In the genomic region with DNA sequence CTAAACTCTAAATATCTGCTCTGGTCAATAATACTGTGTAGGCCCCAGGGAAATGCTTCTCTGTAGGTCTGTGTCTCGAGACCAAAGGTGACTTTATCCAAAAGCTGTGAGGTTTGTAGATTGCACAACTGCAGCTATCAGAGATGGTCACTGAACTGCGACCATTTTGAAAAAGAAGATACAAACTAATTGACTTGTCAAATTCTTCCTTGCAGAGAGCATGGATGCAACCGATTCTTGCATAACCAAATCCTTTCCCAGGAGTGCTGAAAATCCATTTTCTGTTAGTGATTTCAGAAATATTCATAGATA, we compare ENCODE assay signal across 13 cellular contexts.
"Had no signal": no experiment of that assay in that cellular context is flagged by ENCODE, and none has a peak within 500 bp of the region (broad histone marks: within the 10 kb centered on the region; RNA-seq: fewer than 3 reads in every experiment).

No MANE protein-coding gene starts in this region.

- H3K27ac ChIP-seq: breast epithelium, SK-N-MC had no signal

- H3K9me3 Mint-ChIP-seq: activated B cell treated with CpG ODN at 0.5 μM for 24 hours; activated CD4-positive, alpha-beta T cell treated with anti-CD3 and anti-CD28 coated beads, Interleukin-2, amount 10 ng/mL, durations not matched to agents 24 days and 14 days; activated naive CD4-positive, alpha-beta T cell treated with anti-CD3 and anti-CD28 coated beads, Interleukin-2, amount 50 U/mL, for 24 hours; activated T-cell treated with anti-CD3 and anti-CD28 coated beads, Interleukin-2, amount 50 U/mL, for 24 hours; activated T-helper 1 cell treated with anti-CD3 and anti-CD28 coated beads, Interleukin-12 subunit alpha, Interleukin-12 subunit beta, Interleukin-2, Interleukin-4 antibody, amounts not matched to agents 30 ng/mL and 10 ng/mL and 1 ng/mL, durations not matched to agents 14 hours and 24 hours and 36 hours; T-cell had no signal

- H3K4me3 Mint-ChIP-seq: activated B cell treated with CpG ODN at 0.5 μM for 24 hours; activated CD4-positive, alpha-beta T cell treated with anti-CD3 and anti-CD28 coated beads, Interleukin-2, amount 10 ng/mL, durations not matched to agents 24 days and 14 days; activated CD8-positive, alpha-beta memory T cell treated with anti-CD3 and anti-CD28 coated beads, Interleukin-2, amount 10 ng/mL, durations not matched to agents 7 days and 5 days; activated naive CD4-positive, alpha-beta T cell treated with anti-CD3 and anti-CD28 coated beads, Interleukin-2, amount 50 U/mL, for 24 hours; activated T-cell treated with anti-CD3 and anti-CD28 coated beads, Interleukin-2, amount 50 U/mL, for 24 hours; activated T-helper 1 cell treated with anti-CD3 and anti-CD28 coated beads, Interleukin-12 subunit alpha, Interleukin-12 subunit beta, Interleukin-2, Interleukin-4 antibody, amounts not matched to agents 30 ng/mL and 10 ng/mL and 1 ng/mL, durations not matched to agents 14 hours and 24 hours and 36 hours; T-cell had no signal

- H3K9me3 ChIP-seq: breast epithelium had no signal

- DNase-seq: activated B cell treated with CpG ODN at 0.5 μM for 24 hours; activated CD4-positive, alpha-beta T cell treated with anti-CD3 and anti-CD28 coated beads for 1 hour; activated CD8-positive, alpha-beta memory T cell treated with anti-CD3 and anti-CD28 coated beads, Interleukin-2, amount 10 ng/mL, durations not matched to agents 7 days and 5 days; activated effector memory CD4-positive, alpha-beta T cell treated with Interleukin-2 at 50 U/mL for 16 hours; activated naive CD4-positive, alpha-beta T cell; activated T-cell treated with anti-CD3 and anti-CD28 coated beads, Interleukin-2, amount 50 U/mL, for 24 hours; NCI-H1092 had no signal

- H3K27ac Mint-ChIP-seq: activated B cell treated with CpG ODN at 0.5 μM for 24 hours; activated CD4-positive, alpha-beta T cell treated with anti-CD3 and anti-CD28 coated beads, Interleukin-2, amount 10 ng/mL, durations not matched to agents 24 days and 14 days; activated CD8-positive, alpha-beta memory T cell treated with anti-CD3 and anti-CD28 coated beads, Interleukin-2, amount 10 ng/mL, durations not matched to agents 7 days and 5 days; activated naive CD4-positive, alpha-beta T cell treated with anti-CD3 and anti-CD28 coated beads, Interleukin-2, amount 50 U/mL, for 24 hours; activated T-cell treated with anti-CD3 and anti-CD28 coated beads, Interleukin-2, amount 50 U/mL, for 24 hours; activated T-helper 1 cell treated with anti-CD3 and anti-CD28 coated beads, Interleukin-12 subunit alpha, Interleukin-12 subunit beta, Interleukin-2, Interleukin-4 antibody, amounts not matched to agents 30 ng/mL and 10 ng/mL and 1 ng/mL, durations not matched to agents 14 hours and 24 hours and 36 hours; T-cell had no signal

- H3K27me3 Mint-ChIP-seq: activated CD4-positive, alpha-beta T cell treated with anti-CD3 and anti-CD28 coated beads, Interleukin-2, amount 10 ng/mL, durations not matched to agents 24 days and 14 days had no signal

- ATAC-seq: activated CD8-positive, alpha-beta memory T cell treated with anti-CD3 and anti-CD28 coated beads, Interleukin-2, amount 10 ng/mL, durations not matched to agents 7 days and 5 days; T-cell had no signal

- H3K4me1 Mint-ChIP-seq: activated B cell treated with CpG ODN at 0.5 μM for 24 hours; activated CD4-positive, alpha-beta T cell treated with anti-CD3 and anti-CD28 coated beads, Interleukin-2, amount 10 ng/mL, durations not matched to agents 24 days and 14 days; activated CD8-positive, alpha-beta memory T cell treated with anti-CD3 and anti-CD28 coated beads, Interleukin-2, amount 10 ng/mL, durations not matched to agents 7 days and 5 days; activated naive CD4-positive, alpha-beta T cell treated with anti-CD3 and anti-CD28 coated beads, Interleukin-2, amount 50 U/mL, for 24 hours; T-cell had no signal

- H3K27me3 ChIP-seq: breast epithelium had no signal

- H3K36me3 ChIP-seq: breast epithelium had no signal

- H3K4me1 ChIP-seq: breast epithelium had no signal

- H3K4me3 ChIP-seq: breast epithelium, SK-N-MC had no signal
